Comparison of ENCODE assay signal across 7 cellular contexts in the genomic region with DNA sequence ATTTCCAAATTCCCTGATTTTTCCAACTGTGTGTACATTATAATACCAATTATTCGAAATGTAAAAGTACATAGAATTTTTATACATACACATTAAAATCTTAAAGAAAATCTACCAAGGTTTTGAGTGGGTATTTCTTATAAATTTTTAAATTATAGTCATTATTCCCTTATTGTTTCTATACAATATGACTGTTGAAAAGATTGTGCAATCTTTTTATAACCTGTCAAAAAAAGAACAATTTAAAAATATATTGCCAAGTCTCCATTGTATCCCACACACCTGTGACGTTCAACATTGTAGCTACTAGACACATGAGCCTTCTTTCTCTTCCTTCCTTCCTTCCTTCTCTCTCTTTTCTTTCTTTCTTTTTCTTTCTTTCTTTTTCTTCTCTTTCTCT.
"Had no signal": no experiment of that assay in that cellular context is flagged by ENCODE, and none has a peak within 500 bp of the region (broad histone marks: within the 10 kb centered on the region; RNA-seq: fewer than 3 reads in every experiment).

No MANE protein-coding gene starts in this region.

- H3K4me1 ChIP-seq: HAP-1 had no signal

- H3K4me3 ChIP-seq: GM23248, HAP-1 had no signal

- H3K36me3 ChIP-seq: HAP-1 had no signal

- H3K9me3 ChIP-seq: HAP-1 had no signal

- DNase-seq: GM23248, GOT3, H7, KG1 had no signal

- H3K27ac ChIP-seq: GM23248 had no signal

- ATAC-seq: HCT116 had no signal

- H2AFZ ChIP-seq: GM23248 had no signal

- FAIRE-seq: HTR-8/SVneo had no signal

- H3K9ac ChIP-seq: GM23248 had no signal
